Comparison of ENCODE assay signal across 1 cellular context in genomic region chr1:51690285-51690961, GRCh38.
TF ChIP-seq lines count a peak whose summit lies in the region.

No MANE protein-coding gene starts in this region.

TF ChIP-seq in liver, 16 proteins besides CTCF, POLR2A, EP300 and RAD21 (continued from another document):
- TF ChIP-seq REST (IDR thresholded peaks at IDR 0.05) (peak; percentile 38), ATF3 (IDR thresholded peaks at IDR 0.05) (peak; percentile 82)
